8 cellular contexts compared by ENCODE assay signal in the genomic region with DNA sequence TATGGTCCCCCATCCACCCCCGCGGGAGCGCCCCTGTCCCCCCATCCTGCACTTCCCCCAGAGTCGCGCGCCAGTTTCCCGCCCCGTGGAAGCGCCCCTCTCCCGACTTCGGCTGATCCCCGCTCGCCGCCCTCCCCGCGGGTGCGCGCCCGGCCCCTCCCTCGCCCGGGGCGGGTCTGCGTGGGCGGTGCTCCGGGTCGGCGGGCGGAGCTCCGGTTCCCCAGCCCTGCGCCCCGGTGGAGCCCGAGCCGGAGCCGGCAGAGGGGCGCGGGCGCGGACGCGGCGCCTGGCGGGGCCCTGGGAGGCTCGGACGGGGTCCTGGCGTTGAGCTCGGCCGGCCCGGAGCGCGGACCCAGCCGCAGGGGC. TPM values are rescaled to one million over a fixed set of nuclear protein-coding genes. Genes with fewer than 3 reads are reported as not detected.
DNase-seq lines count a peak whose midpoint lies in the region; ATAC-seq and TF ChIP-seq lines count a peak whose summit lies in the region.

A gene (plus strand): TSS at position 223 of the 366 bp plus-strand sequence. CDS start 148 bp downstream, outside the sequence.

- peaks cover 17 to 37% (median 33%) of the 10 kb centered on the region in 10 experiments for H3K4me1 ChIP-seq in BLaER1 treated with 17β-estradiol and CSF1 and Interleukin-3, amounts not matched to agents 10 nM and 100 nM
- H3K4me1 ChIP-seq in HUES6 (ENCODE audit: control insufficient read depth, insufficient read depth, low read length): peaks cover 29% of the 10 kb centered on the region
- H3K4me1 ChIP-seq in esophagus squamous epithelium: peaks cover 9 to 25% (median 18%) of the 10 kb centered on the region in 3 donors
- no peaks in the 10 kb centered on the region for H3K4me1 ChIP-seq in parathyroid adenoma

- intact Hi-C loops in esophagus squamous epithelium (cut with DNase I): no loop called here

- peak; percentile 84 for DNase-seq in activated CD8-positive, alpha-beta memory T cell treated with anti-CD3 and anti-CD28 coated beads, Interleukin-2, amount 50 U/mL, for 48 hours
- DNase-seq in esophagus squamous epithelium (lab: John Stamatoyannopoulos, UW): no peak

- TF ChIP-seq CTCF in esophagus squamous epithelium (IDR thresholded peaks at IDR 0.05) (no peak), parathyroid adenoma (IDR thresholded peaks at IDR 0.05) (no peak)

- H3K27me3 ChIP-seq in BLaER1 treated with 17β-estradiol and CSF1 and Interleukin-3, amounts not matched to agents 10 nM and 100 nM: peaks cover 53 to 65% (median 58%) of the 10 kb centered on the region in 11 experiments
- H3K27me3 ChIP-seq in HUES6 (ENCODE audit: control insufficient read depth, insufficient read depth, low read length) (peaks cover 66% of the 10 kb centered on the region), esophagus squamous epithelium (peaks cover 0 to 87% (median 13%) of the 10 kb centered on the region in 4 donors), parathyroid adenoma (ENCODE audit: control insufficient read depth, insufficient read depth, low read length) (no peaks in the 10 kb centered on the region)

- H3K9ac ChIP-seq in BLaER1 treated with 17β-estradiol and CSF1 and Interleukin-3, amounts not matched to agents 10 nM and 100 nM: peak within 1 kb of the TSS; percentile 37 to 71 (median 63); a peak in 19 of 22 replicates
- H3K9ac ChIP-seq in HUES6 (ENCODE audit: low read length): peak within 1 kb of the TSS; percentile 26
- H3K9ac ChIP-seq in parathyroid adenoma: no peak within 1 kb of the TSS

- peak within 1 kb of the TSS; percentile 52 for H2AFZ ChIP-seq in parathyroid adenoma

- H3K9me3 ChIP-seq in BLaER1 treated with 17β-estradiol and CSF1 and Interleukin-3, amounts not matched to agents 10 nM and 100 nM (replicated peaks in 1 of 11): no peaks in the 10 kb centered on the region
- H3K9me3 ChIP-seq in HUES6 (ENCODE audit: control insufficient read depth, insufficient read depth, low read depth, low read length) (no peaks in the 10 kb centered on the region), esophagus squamous epithelium (no peaks in the 10 kb centered on the region), parathyroid adenoma (ENCODE audit: control insufficient read depth, low read length) (no peaks in the 10 kb centered on the region)

- H3K36me3 ChIP-seq in BLaER1 treated with 17β-estradiol and CSF1 and Interleukin-3, amounts not matched to agents 10 nM and 100 nM: no peaks in the 10 kb centered on the region
- no peaks in the 10 kb centered on the region for H3K36me3 ChIP-seq in HUES6 (ENCODE audit: control insufficient read depth, insufficient read depth, low read length)
- H3K36me3 ChIP-seq in esophagus squamous epithelium: no peaks in the 10 kb centered on the region
- H3K36me3 ChIP-seq in parathyroid adenoma (ENCODE audit: control insufficient read depth, insufficient read depth, low read length): no peaks in the 10 kb centered on the region

- peak within 1 kb of the TSS; percentile 86 to 98 (median 90) for H3K4me2 ChIP-seq in BLaER1 treated with 17β-estradiol and CSF1 and Interleukin-3, amounts not matched to agents 10 nM and 100 nM
- peak within 1 kb of the TSS; percentile 66 for H3K4me2 ChIP-seq in parathyroid adenoma (ENCODE audit: low read length)

- peak within 1 kb of the TSS; percentile 55 to 76 (median 66) for H3K4me3 ChIP-seq in BLaER1 treated with 17β-estradiol and CSF1 and Interleukin-3, amounts not matched to agents 10 nM and 100 nM
- H3K4me3 ChIP-seq in HUES6 (ENCODE audit: low read depth, low read length): peak within 1 kb of the TSS; percentile 76
- H3K4me3 ChIP-seq in esophagus squamous epithelium: peak within 1 kb of the TSS; percentile 37 to 71 (median 52)
- H3K4me3 ChIP-seq in parathyroid adenoma (ENCODE audit: low read depth, low read length): peak within 1 kb of the TSS; percentile 35

- ATAC-seq in GM18520 (IDR thresholded peaks at IDR 0.05; ENCODE audit: unreplicated experiment): no peak
- ATAC-seq in HG03196 (IDR thresholded peaks at IDR 0.05; ENCODE audit: unreplicated experiment): no peak
- no peak for ATAC-seq in GM21825 (IDR thresholded peaks at IDR 0.05; ENCODE audit: unreplicated experiment)

- no peaks in the 10 kb centered on the region for H3K79me2 ChIP-seq in parathyroid adenoma

- H4K20me1 ChIP-seq in BLaER1 treated with 17β-estradiol and CSF1 and Interleukin-3, amounts not matched to agents 10 nM and 100 nM: peaks cover 0 to 14% (median 0%) of the 10 kb centered on the region in 11 experiments; a peak in 3 of 22 replicates

- WGBS in esophagus squamous epithelium, 2 donors: 12% methylated on average over 10 of the region's 51 CpGs; no CpG with 5 or more reads in 1 of the 2 donors

- no peak within 1 kb of the TSS; a peak in 1 of 22 replicates for H3K27ac ChIP-seq in BLaER1 treated with 17β-estradiol and CSF1 and Interleukin-3, amounts not matched to agents 10 nM and 100 nM
- no peak within 1 kb of the TSS; the same call in 1 of the 2 replicates for H3K27ac ChIP-seq in HUES6 (ENCODE audit: low read depth, low read length)
- H3K27ac ChIP-seq in esophagus squamous epithelium: peak within 1 kb of the TSS in 3 of 4 donors; percentile 58 to 69 (median 61)
- no peak within 1 kb of the TSS for H3K27ac ChIP-seq in parathyroid adenoma

- no peak for TF ChIP-seq POLR2A in esophagus squamous epithelium (IDR thresholded peaks at IDR 0.05)

RNA-seq across cellular contexts. Expression of the gene that starts here (rescaled TPM):
- total RNA-seq in esophagus squamous epithelium: 1 to 10 TPM in 3 of 4 donors, not detected in 1; 1.7 to 5.9 (median 2.0) TPM

Comparison
In these comparisons a context has a peak if more than half of its experiments do, and no peak if none do; other contexts are left out.
1. H3K27ac ChIP-seq: peak in esophagus squamous epithelium (3 of 4); none in BLaER1 treated with 17β-estradiol and CSF1 and Interleukin-3, amounts not matched to agents 10 nM and 100 nM (0 of 11), HUES6 (single experiment) and parathyroid adenoma (single experiment).
2. Peak in every context shown above with its lines, with median percentiles within 50 percentile points of each other: H3K4me3 ChIP-seq.